1 cellular context compared by ENCODE assay signal in the genomic region with DNA sequence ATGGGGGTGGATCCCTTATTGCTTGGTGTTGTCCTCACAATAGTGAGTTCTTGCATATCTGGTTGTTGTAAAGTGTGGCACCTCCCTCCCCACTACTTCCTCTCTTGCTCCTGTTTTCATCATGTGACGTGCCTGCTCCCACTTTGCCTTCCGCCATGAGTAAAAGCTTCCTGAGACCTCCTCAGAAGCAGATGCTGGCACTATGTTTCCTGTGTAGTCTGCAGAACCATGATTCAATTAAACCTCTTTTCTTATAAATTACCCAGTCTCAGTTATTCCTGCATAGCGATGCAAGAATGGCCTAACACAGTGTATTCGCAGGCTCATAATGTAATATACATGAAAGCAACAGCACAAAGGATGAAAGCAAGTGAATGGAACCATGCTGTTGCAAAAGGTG.
A peak's percentile ranks its signal among the peaks of the same experiment; 100 is the strongest.
TF ChIP-seq lines count a peak whose summit lies in the region.

No MANE protein-coding gene starts in this region.

TF ChIP-seq in K562, 482 proteins besides CTCF, POLR2A, EP300 and RAD21 (continued from another document and continues in another):
- TF ChIP-seq RBM39 (optimal IDR thresholded peaks at IDR 0.05; ENCODE audit: low read depth, low read length) (no peak), KLF6 (CRISPR knock-in tag; IDR thresholded peaks at IDR 0.05; ENCODE audit: borderline replicate concordance) (0 out of 2 replicates have a peak, but pooled peaks have one; percentile 32), MECOM (CRISPR knock-in tag; IDR thresholded peaks at IDR 0.05) (no peak), ZNF79 (CRISPR knock-in tag; IDR thresholded peaks at IDR 0.05; ENCODE audit: low read depth) (peak; percentile 66; the same call in 1 of the 2 replicates), ETV5 (CRISPR knock-in tag; IDR thresholded peaks at IDR 0.05; ENCODE audit: low read depth) (peak; percentile 58; the same call in 1 of the 2 replicates), ZBTB17 (CRISPR knock-in tag; IDR thresholded peaks at IDR 0.05) (0 out of 2 replicates have a peak, but pooled peaks have one; percentile 28), EP400 (IDR thresholded peaks at IDR 0.05) (peak; percentile 53), ZNF561 (CRISPR knock-in tag; conservative IDR thresholded peaks at IDR 0.05) (no peak), FOXK1 (CRISPR knock-in tag; IDR thresholded peaks at IDR 0.05; ENCODE audit: borderline replicate concordance) (no peak), ZNF274 (IDR thresholded peaks at IDR 0.05; ENCODE audit: borderline replicate concordance, low read depth, low read length) (no peak), RNF2 (IDR thresholded peaks at IDR 0.05) (peak; percentile 21; the same call in 1 of the 2 replicates), ZNF384 (IDR thresholded peaks at IDR 0.05; ENCODE audit: low read depth, low read length) (no peak), MAZ (CRISPR knock-in tag; conservative IDR thresholded peaks at IDR 0.05 in 1 of 2, IDR thresholded peaks at IDR 0.05 in 1 of 2) (0 out of 4 replicates have a peak, but pooled peaks have one; percentile 20 to 28), KLF10 (CRISPR knock-in tag; IDR thresholded peaks at IDR 0.05) (no peak), ZNF3 (CRISPR knock-in tag; IDR thresholded peaks at IDR 0.05) (no peak), SMAD2 (IDR thresholded peaks at IDR 0.05; ENCODE audit: low read depth, low read length) (no peak), SPI1 (IDR thresholded peaks at IDR 0.05; ENCODE audit: borderline replicate concordance, low read depth, low read length) (peak; percentile 80; the same call in 1 of the 2 replicates), ZBTB8A (IDR thresholded peaks at IDR 0.05; ENCODE audit: partially characterized antibody) (no peak), SMAD3 (CRISPR knock-in tag; conservative IDR thresholded peaks at IDR 0.05) (0 out of 2 replicates have a peak, but pooled peaks have one; percentile 68), ZNF444 (CRISPR knock-in tag; IDR thresholded peaks at IDR 0.05) (0 out of 2 replicates have a peak, but pooled peaks have one; percentile 25), TAL1 (IDR thresholded peaks at IDR 0.05) (0 out of 2 replicates have a peak, but pooled peaks have one; percentile 9)
- TF ChIP-seq, protein P1, sequence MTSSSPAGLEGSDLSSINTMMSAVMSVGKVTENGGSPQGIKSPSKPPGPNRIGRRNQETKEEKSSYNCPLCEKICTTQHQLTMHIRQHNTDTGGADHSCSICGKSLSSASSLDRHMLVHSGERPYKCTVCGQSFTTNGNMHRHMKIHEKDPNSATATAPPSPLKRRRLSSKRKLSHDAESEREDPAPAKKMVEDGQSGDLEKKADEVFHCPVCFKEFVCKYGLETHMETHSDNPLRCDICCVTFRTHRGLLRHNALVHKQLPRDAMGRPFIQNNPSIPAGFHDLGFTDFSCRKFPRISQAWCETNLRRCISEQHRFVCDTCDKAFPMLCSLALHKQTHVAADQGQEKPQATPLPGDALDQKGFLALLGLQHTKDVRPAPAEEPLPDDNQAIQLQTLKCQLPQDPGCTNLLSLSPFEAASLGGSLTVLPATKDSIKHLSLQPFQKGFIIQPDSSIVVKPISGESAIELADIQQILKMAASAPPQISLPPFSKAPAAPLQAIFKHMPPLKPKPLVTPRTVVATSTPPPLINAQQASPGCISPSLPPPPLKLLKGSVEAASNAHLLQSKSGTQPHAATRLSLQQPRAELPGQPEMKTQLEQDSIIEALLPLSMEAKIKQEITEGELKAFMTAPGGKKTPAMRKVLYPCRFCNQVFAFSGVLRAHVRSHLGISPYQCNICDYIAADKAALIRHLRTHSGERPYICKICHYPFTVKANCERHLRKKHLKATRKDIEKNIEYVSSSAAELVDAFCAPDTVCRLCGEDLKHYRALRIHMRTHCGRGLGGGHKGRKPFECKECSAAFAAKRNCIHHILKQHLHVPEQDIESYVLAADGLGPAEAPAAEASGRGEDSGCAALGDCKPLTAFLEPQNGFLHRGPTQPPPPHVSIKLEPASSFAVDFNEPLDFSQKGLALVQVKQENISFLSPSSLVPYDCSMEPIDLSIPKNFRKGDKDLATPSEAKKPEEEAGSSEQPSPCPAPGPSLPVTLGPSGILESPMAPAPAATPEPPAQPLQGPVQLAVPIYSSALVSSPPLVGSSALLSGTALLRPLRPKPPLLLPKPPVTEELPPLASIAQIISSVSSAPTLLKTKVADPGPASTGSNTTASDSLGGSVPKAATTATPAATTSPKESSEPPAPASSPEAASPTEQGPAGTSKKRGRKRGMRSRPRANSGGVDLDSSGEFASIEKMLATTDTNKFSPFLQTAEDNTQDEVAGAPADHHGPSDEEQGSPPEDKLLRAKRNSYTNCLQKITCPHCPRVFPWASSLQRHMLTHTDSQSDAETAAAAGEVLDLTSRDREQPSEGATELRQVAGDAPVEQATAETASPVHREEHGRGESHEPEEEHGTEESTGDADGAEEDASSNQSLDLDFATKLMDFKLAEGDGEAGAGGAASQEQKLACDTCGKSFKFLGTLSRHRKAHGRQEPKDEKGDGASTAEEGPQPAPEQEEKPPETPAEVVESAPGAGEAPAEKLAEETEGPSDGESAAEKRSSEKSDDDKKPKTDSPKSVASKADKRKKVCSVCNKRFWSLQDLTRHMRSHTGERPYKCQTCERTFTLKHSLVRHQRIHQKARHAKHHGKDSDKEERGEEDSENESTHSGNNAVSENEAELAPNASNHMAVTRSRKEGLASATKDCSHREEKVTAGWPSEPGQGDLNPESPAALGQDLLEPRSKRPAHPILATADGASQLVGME (CRISPR knock-in tag; IDR thresholded peaks at IDR 0.05): no peak
- TF ChIP-seq, protein P2, sequence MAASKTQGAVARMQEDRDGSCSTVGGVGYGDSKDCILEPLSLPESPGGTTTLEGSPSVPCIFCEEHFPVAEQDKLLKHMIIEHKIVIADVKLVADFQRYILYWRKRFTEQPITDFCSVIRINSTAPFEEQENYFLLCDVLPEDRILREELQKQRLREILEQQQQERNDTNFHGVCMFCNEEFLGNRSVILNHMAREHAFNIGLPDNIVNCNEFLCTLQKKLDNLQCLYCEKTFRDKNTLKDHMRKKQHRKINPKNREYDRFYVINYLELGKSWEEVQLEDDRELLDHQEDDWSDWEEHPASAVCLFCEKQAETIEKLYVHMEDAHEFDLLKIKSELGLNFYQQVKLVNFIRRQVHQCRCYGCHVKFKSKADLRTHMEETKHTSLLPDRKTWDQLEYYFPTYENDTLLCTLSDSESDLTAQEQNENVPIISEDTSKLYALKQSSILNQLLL (CRISPR knock-in tag; IDR thresholded peaks at IDR 0.05; ENCODE audit: borderline replicate concordance): no peak
- TF ChIP-seq, protein P3, sequence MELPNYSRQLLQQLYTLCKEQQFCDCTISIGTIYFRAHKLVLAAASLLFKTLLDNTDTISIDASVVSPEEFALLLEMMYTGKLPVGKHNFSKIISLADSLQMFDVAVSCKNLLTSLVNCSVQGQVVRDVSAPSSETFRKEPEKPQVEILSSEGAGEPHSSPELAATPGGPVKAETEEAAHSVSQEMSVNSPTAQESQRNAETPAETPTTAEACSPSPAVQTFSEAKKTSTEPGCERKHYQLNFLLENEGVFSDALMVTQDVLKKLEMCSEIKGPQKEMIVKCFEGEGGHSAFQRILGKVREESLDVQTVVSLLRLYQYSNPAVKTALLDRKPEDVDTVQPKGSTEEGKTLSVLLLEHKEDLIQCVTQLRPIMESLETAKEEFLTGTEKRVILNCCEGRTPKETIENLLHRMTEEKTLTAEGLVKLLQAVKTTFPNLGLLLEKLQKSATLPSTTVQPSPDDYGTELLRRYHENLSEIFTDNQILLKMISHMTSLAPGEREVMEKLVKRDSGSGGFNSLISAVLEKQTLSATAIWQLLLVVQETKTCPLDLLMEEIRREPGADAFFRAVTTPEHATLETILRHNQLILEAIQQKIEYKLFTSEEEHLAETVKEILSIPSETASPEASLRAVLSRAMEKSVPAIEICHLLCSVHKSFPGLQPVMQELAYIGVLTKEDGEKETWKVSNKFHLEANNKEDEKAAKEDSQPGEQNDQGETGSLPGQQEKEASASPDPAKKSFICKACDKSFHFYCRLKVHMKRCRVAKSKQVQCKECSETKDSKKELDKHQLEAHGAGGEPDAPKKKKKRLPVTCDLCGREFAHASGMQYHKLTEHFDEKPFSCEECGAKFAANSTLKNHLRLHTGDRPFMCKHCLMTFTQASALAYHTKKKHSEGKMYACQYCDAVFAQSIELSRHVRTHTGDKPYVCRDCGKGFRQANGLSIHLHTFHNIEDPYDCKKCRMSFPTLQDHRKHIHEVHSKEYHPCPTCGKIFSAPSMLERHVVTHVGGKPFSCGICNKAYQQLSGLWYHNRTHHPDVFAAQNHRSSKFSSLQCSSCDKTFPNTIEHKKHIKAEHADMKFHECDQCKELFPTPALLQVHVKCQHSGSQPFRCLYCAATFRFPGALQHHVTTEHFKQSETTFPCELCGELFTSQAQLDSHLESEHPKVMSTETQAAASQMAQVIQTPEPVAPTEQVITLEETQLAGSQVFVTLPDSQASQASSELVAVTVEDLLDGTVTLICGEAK (IDR thresholded peaks at IDR 0.05): peak; percentile 41; the same call in 1 of the 2 replicates
- TF ChIP-seq, protein P3 (CRISPR knock-in tag; IDR thresholded peaks at IDR 0.05): no peak
